ENCODE assay signal across 1 cellular context in the genomic region with DNA sequence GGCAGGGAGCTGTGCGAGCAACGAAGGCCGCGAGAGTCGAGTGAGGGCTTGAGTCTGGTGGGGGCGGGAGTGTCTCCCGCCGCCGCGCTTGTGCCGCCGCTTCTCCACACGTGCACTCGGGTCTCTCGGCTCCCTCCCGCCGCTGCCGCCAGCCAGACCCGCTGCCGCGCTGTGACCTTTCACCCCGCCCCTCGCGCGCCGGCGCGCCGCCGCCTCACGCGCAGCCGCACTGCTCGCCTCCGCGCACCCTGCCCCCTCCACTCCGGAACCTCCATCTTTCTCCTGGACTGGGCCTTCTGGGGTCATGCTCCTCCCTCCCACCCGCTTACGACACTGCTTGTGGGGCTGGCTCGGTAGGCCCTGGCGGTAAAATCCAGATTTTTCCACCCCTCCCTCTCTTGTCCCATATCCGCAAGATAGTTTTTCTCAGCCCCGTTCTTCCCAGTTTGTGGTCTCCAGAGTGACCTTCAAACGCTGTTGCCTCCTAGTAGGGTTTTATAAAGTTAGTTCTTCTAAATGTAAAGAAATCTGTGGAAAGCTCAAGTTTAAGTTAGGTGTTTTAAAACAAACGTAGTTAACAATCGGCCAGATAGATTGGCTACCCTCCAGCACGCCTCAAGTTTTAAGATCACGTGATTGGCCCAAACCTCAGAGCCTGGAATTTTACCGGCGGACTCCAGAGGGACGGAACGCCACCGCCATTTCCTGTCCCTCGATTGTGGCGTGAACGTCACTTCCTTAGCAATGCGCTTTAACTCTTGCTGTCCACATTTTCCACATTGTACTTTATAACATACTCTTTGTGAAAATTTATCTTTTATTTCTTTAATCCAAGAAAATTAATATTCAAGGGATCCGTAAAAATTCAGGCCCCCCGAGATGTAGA.
TF ChIP-seq lines count a peak whose summit lies in the region.

A gene (minus strand): TSS at position 181 of the 886 bp plus-strand sequence. CDS start 300 bp downstream, outside the sequence.

TF ChIP-seq in GM12878, 131 proteins besides CTCF, POLR2A, EP300 and RAD21 (continued from another document and continues in another):
- TF ChIP-seq, protein P1, sequence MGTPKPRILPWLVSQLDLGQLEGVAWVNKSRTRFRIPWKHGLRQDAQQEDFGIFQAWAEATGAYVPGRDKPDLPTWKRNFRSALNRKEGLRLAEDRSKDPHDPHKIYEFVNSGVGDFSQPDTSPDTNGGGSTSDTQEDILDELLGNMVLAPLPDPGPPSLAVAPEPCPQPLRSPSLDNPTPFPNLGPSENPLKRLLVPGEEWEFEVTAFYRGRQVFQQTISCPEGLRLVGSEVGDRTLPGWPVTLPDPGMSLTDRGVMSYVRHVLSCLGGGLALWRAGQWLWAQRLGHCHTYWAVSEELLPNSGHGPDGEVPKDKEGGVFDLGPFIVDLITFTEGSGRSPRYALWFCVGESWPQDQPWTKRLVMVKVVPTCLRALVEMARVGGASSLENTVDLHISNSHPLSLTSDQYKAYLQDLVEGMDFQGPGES (IDR thresholded peaks at IDR 0.05): 0 out of 2 replicates have a peak, but pooled peaks have one; percentile 22
- TF ChIP-seq SRF (IDR thresholded peaks at IDR 0.05; ENCODE audit: low read depth in 2 of 2, low read length in 2 of 2) (0 out of 4 replicates have a peak, but pooled peaks have one; percentile 35 to 56), HCFC1 (IDR thresholded peaks at IDR 0.05; ENCODE audit: low read length) (peak; percentile 57), ASH2L (IDR thresholded peaks at IDR 0.05; ENCODE audit: borderline replicate concordance, low read depth) (no peak; the same call in 1 of the 2 replicates), TCF12 (IDR thresholded peaks at IDR 0.05; ENCODE audit: low read depth, low read length) (0 out of 2 replicates have a peak, but pooled peaks have one; percentile 53), CHD2 (IDR thresholded peaks at IDR 0.05; ENCODE audit: borderline replicate concordance, low read depth, low read length) (peak; percentile 86), SP1 (IDR thresholded peaks at IDR 0.05; ENCODE audit: low read depth, low read length) (no peak), GABPA (IDR thresholded peaks at IDR 0.05; ENCODE audit: low read depth) (peak; percentile 96), SREBF2 (IDR thresholded peaks at IDR 0.05; ENCODE audit: low read length) (no peak), SIX5 (IDR thresholded peaks at IDR 0.05; ENCODE audit: low read depth, low read length, severe bottlenecking) (peak; percentile 27), RELA (IDR thresholded peaks at IDR 0.05; ENCODE audit: borderline replicate concordance, partially characterized antibody) (no peak), SMAD1 (IDR thresholded peaks at IDR 0.05; ENCODE audit: low read depth, partially characterized antibody) (peak; percentile 76), NRF1 (conservative IDR thresholded peaks at IDR 0.05; ENCODE audit: low read depth, low read length) (peak; percentile 88), NR2F1 (conservative IDR thresholded peaks at IDR 0.05) (peak; percentile 99), KLF5 (IDR thresholded peaks at IDR 0.05; ENCODE audit: partially characterized antibody) (peak; percentile 40), HDAC6 (IDR thresholded peaks at IDR 0.05; ENCODE audit: unreplicated experiment) (no peak), JUNB (IDR thresholded peaks at IDR 0.05) (no peak), SMARCA5 (IDR thresholded peaks at IDR 0.05) (peak; percentile 84), STAT3 (IDR thresholded peaks at IDR 0.05; ENCODE audit: low read depth, low read length) (no peak), NR2C1 (IDR thresholded peaks at IDR 0.05) (peak; percentile 96), NFXL1 (IDR thresholded peaks at IDR 0.05; ENCODE audit: borderline replicate concordance) (no peak), TCF3 (IDR thresholded peaks at IDR 0.05; ENCODE audit: borderline replicate concordance, insufficient read depth, low read depth, low read length) (0 out of 2 replicates have a peak, but pooled peaks have one; percentile 43), EGR1 (IDR thresholded peaks at IDR 0.05; ENCODE audit: borderline replicate concordance in 1 of 2, low read depth in 2 of 2, low read length in 2 of 2) (peak in 1 of 2 experiments; percentile 7; a peak in 1 of 3 replicates), MTA3 (IDR thresholded peaks at IDR 0.05; ENCODE audit: borderline replicate concordance, low read length) (no peak; the same call in 1 of the 2 replicates)
- TF ChIP-seq, protein P2, sequence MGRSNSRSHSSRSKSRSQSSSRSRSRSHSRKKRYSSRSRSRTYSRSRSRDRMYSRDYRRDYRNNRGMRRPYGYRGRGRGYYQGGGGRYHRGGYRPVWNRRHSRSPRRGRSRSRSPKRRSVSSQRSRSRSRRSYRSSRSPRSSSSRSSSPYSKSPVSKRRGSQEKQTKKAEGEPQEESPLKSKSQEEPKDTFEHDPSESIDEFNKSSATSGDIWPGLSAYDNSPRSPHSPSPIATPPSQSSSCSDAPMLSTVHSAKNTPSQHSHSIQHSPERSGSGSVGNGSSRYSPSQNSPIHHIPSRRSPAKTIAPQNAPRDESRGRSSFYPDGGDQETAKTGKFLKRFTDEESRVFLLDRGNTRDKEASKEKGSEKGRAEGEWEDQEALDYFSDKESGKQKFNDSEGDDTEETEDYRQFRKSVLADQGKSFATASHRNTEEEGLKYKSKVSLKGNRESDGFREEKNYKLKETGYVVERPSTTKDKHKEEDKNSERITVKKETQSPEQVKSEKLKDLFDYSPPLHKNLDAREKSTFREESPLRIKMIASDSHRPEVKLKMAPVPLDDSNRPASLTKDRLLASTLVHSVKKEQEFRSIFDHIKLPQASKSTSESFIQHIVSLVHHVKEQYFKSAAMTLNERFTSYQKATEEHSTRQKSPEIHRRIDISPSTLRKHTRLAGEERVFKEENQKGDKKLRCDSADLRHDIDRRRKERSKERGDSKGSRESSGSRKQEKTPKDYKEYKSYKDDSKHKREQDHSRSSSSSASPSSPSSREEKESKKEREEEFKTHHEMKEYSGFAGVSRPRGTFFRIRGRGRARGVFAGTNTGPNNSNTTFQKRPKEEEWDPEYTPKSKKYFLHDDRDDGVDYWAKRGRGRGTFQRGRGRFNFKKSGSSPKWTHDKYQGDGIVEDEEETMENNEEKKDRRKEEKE (IDR thresholded peaks at IDR 0.05): no peak
- TF ChIP-seq, protein P3, sequence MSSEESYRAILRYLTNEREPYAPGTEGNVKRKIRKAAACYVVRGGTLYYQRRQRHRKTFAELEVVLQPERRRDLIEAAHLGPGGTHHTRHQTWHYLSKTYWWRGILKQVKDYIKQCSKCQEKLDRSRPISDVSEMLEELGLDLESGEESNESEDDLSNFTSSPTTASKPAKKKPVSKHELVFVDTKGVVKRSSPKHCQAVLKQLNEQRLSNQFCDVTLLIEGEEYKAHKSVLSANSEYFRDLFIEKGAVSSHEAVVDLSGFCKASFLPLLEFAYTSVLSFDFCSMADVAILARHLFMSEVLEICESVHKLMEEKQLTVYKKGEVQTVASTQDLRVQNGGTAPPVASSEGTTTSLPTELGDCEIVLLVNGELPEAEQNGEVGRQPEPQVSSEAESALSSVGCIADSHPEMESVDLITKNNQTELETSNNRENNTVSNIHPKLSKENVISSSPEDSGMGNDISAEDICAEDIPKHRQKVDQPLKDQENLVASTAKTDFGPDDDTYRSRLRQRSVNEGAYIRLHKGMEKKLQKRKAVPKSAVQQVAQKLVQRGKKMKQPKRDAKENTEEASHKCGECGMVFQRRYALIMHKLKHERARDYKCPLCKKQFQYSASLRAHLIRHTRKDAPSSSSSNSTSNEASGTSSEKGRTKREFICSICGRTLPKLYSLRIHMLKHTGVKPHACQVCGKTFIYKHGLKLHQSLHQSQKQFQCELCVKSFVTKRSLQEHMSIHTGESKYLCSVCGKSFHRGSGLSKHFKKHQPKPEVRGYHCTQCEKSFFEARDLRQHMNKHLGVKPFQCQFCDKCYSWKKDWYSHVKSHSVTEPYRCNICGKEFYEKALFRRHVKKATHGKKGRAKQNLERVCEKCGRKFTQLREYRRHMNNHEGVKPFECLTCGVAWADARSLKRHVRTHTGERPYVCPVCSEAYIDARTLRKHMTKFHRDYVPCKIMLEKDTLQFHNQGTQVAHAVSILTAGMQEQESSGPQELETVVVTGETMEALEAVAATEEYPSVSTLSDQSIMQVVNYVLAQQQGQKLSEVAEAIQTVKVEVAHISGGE (CRISPR knock-in tag; IDR thresholded peaks at IDR 0.05): peak; percentile 84
- TF ChIP-seq, protein P4, sequence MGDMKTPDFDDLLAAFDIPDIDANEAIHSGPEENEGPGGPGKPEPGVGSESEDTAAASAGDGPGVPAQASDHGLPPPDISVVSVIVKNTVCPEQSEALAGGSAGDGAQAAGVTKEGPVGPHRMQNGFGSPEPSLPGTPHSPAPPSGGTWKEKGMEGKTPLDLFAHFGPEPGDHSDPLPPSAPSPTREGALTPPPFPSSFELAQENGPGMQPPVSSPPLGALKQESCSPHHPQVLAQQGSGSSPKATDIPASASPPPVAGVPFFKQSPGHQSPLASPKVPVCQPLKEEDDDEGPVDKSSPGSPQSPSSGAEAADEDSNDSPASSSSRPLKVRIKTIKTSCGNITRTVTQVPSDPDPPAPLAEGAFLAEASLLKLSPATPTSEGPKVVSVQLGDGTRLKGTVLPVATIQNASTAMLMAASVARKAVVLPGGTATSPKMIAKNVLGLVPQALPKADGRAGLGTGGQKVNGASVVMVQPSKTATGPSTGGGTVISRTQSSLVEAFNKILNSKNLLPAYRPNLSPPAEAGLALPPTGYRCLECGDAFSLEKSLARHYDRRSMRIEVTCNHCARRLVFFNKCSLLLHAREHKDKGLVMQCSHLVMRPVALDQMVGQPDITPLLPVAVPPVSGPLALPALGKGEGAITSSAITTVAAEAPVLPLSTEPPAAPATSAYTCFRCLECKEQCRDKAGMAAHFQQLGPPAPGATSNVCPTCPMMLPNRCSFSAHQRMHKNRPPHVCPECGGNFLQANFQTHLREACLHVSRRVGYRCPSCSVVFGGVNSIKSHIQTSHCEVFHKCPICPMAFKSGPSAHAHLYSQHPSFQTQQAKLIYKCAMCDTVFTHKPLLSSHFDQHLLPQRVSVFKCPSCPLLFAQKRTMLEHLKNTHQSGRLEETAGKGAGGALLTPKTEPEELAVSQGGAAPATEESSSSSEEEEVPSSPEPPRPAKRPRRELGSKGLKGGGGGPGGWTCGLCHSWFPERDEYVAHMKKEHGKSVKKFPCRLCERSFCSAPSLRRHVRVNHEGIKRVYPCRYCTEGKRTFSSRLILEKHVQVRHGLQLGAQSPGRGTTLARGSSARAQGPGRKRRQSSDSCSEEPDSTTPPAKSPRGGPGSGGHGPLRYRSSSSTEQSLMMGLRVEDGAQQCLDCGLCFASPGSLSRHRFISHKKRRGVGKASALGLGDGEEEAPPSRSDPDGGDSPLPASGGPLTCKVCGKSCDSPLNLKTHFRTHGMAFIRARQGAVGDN (IDR thresholded peaks at IDR 0.05): peak; percentile 82
- TF ChIP-seq, protein P5, sequence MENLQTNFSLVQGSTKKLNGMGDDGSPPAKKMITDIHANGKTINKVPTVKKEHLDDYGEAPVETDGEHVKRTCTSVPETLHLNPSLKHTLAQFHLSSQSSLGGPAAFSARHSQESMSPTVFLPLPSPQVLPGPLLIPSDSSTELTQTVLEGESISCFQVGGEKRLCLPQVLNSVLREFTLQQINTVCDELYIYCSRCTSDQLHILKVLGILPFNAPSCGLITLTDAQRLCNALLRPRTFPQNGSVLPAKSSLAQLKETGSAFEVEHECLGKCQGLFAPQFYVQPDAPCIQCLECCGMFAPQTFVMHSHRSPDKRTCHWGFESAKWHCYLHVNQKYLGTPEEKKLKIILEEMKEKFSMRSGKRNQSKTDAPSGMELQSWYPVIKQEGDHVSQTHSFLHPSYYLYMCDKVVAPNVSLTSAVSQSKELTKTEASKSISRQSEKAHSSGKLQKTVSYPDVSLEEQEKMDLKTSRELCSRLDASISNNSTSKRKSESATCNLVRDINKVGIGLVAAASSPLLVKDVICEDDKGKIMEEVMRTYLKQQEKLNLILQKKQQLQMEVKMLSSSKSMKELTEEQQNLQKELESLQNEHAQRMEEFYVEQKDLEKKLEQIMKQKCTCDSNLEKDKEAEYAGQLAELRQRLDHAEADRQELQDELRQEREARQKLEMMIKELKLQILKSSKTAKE (IDR thresholded peaks at IDR 0.05; ENCODE audit: low read depth, poor library complexity, severe bottlenecking): peak; percentile 81
- TF ChIP-seq, protein P6, sequence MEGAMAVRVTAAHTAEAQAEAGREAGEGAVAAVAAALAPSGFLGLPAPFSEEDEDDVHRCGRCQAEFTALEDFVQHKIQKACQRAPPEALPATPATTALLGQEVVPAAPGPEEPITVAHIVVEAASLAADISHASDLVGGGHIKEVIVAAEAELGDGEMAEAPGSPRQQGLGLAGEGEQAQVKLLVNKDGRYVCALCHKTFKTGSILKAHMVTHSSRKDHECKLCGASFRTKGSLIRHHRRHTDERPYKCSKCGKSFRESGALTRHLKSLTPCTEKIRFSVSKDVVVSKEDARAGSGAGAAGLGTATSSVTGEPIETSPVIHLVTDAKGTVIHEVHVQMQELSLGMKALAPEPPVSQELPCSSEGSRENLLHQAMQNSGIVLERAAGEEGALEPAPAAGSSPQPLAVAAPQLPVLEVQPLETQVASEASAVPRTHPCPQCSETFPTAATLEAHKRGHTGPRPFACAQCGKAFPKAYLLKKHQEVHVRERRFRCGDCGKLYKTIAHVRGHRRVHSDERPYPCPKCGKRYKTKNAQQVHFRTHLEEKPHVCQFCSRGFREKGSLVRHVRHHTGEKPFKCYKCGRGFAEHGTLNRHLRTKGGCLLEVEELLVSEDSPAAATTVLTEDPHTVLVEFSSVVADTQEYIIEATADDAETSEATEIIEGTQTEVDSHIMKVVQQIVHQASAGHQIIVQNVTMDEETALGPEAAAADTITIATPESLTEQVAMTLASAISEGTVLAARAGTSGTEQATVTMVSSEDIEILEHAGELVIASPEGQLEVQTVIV (IDR thresholded peaks at IDR 0.05; ENCODE audit: borderline replicate concordance, partially characterized antibody): peak; percentile 45
- TF ChIP-seq, protein P7, sequence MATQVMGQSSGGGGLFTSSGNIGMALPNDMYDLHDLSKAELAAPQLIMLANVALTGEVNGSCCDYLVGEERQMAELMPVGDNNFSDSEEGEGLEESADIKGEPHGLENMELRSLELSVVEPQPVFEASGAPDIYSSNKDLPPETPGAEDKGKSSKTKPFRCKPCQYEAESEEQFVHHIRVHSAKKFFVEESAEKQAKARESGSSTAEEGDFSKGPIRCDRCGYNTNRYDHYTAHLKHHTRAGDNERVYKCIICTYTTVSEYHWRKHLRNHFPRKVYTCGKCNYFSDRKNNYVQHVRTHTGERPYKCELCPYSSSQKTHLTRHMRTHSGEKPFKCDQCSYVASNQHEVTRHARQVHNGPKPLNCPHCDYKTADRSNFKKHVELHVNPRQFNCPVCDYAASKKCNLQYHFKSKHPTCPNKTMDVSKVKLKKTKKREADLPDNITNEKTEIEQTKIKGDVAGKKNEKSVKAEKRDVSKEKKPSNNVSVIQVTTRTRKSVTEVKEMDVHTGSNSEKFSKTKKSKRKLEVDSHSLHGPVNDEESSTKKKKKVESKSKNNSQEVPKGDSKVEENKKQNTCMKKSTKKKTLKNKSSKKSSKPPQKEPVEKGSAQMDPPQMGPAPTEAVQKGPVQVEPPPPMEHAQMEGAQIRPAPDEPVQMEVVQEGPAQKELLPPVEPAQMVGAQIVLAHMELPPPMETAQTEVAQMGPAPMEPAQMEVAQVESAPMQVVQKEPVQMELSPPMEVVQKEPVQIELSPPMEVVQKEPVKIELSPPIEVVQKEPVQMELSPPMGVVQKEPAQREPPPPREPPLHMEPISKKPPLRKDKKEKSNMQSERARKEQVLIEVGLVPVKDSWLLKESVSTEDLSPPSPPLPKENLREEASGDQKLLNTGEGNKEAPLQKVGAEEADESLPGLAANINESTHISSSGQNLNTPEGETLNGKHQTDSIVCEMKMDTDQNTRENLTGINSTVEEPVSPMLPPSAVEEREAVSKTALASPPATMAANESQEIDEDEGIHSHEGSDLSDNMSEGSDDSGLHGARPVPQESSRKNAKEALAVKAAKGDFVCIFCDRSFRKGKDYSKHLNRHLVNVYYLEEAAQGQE (IDR thresholded peaks at IDR 0.05; ENCODE audit: low read depth, low read length): no peak
